Comparison of ENCODE assay signal across 8 cellular contexts in the genomic region with DNA sequence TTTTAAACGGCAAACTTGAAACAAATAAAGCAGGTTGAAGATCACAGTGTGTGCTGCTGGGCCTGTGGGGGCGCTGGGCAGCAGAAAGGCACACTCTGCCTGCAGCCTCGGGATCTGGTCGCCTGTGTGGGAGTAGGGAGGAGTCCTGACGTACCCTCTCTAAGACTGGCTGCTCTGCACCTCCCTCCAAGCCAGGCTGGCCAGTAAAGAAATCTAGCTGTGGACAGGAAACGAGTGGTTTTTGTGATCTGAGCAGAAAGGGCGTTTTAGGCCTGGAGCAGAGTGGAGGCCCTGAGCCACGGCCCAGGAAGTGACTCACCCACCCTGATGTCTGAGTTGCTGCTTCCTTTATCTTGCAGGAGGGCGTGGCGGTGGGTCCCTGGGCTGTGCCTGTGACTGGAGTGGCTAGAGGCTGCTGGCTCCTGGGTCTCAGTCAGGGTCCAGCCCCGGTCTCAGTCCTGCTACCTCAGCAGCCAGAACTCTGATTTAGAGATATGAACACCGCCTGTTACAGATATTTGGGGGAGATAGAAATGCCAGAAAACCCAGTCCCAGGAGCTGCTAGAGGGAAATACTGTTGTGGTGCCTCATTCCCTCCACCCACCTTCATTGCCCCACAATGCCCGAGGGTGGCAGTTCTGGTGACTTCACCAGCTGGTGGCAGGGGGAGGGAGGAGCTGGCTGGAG. TPM values are rescaled to one million over a fixed set of nuclear protein-coding genes. Genes with fewer than 3 reads are reported as not detected.
DNase-seq lines count a peak whose midpoint lies in the region; ATAC-seq and TF ChIP-seq lines count a peak whose summit lies in the region.

No MANE protein-coding gene starts in this region.

- peak overlapping the region; percentile 100 for H3K27ac Mint-ChIP-seq in CD14-positive monocyte
- peak overlapping the region; percentile 98 for H3K27ac Mint-ChIP-seq in activated T-cell treated with anti-CD3 and anti-CD28 coated beads, Interleukin-2, amount 50 U/mL, for 24 hours
- peak overlapping the region; percentile 92 to 98 (median 98) for H3K27ac Mint-ChIP-seq in naive thymus-derived CD4-positive, alpha-beta T cell
- H3K27ac Mint-ChIP-seq in stimulated activated memory B cell treated with anti-CD40 and anti-IgM and Interleukin-4, amounts not matched to agents 10 μg/mL and 1 μg/mL and 100 μg/mL, for 72 hours, result peak overlapping the region; percentile 94

- H3K4me1 ChIP-seq in PC-3 (ENCODE audit: insufficient read depth, low read length) (peaks cover 57% of the 10 kb centered on the region), esophagus muscularis mucosa (peaks cover 17 to 25% (median 19%) of the 10 kb centered on the region in 4 donors)
- peaks cover 19 to 21% of the 10 kb centered on the region in 2 donors for H3K4me1 ChIP-seq in naive thymus-derived CD4-positive, alpha-beta T cell (ENCODE audit: control insufficient read depth in 2 of 2, insufficient read depth in 2 of 2, low read length in 2 of 2)

- DNase-seq in CD14-positive monocyte (ENCODE audit: low spot score), result peak; percentile 98
- peak; percentile 99 for DNase-seq in PC-3
- DNase-seq in activated T-cell treated with anti-CD3 and anti-CD28 coated beads, Interleukin-2, amount 50 U/mL, for 24 hours, result peak; percentile 86
- peak; percentile 98 for DNase-seq in esophagus muscularis mucosa (ENCODE audit: extremely low spot score)
- peak; percentile 57 to 82 (median 76) for DNase-seq in naive thymus-derived CD4-positive, alpha-beta T cell

- peak overlapping the region; percentile 88 for H3K4me2 ChIP-seq in PC-3 (ENCODE audit: low read length)

- CTCF ChIA-PET in PC-3 (lab: Charles Lee), result interaction anchor here (0.5 to 1.4 kb wide), 4 partner anchors 8 to 67 kb away, joined by 3 to 6 read pairs (median 3); a partner anchor contains a TSS
- CTCF ChIA-PET in naive thymus-derived CD4-positive, alpha-beta T cell (lab: Charles Lee), result interaction anchor here (0.8 to 4.2 kb wide), 5 partner anchors 9 to 137 kb away, joined by 3 to 27 read pairs (median 5); no protein-coding TSS in a partner anchor

- peaks cover 73% of the 10 kb centered on the region for H3K4me1 Mint-ChIP-seq in CD14-positive monocyte
- H3K4me1 Mint-ChIP-seq in activated T-cell treated with anti-CD3 and anti-CD28 coated beads, Interleukin-2, amount 50 U/mL, for 24 hours (ENCODE audit: low read depth), result peaks cover 37% of the 10 kb centered on the region
- peaks cover 21 to 53% (median 30%) of the 10 kb centered on the region in 7 donors for H3K4me1 Mint-ChIP-seq in naive thymus-derived CD4-positive, alpha-beta T cell
- peaks cover 19% of the 10 kb centered on the region for H3K4me1 Mint-ChIP-seq in stimulated activated memory B cell treated with anti-CD40 and anti-IgM and Interleukin-4, amounts not matched to agents 10 μg/mL and 1 μg/mL and 100 μg/mL, for 72 hours

- no peaks in the 10 kb centered on the region for H3K9me2 ChIP-seq in PC-3 (replicated peaks; ENCODE audit: low read length)

- ATAC-seq in HG03378 (IDR thresholded peaks at IDR 0.05; ENCODE audit: unreplicated experiment) (peak; percentile 97), PC-3 (peak; percentile 87)
- peak; percentile 93 for ATAC-seq in naive thymus-derived CD4-positive, alpha-beta T cell
- ATAC-seq in stimulated activated memory B cell treated with anti-CD40 and anti-IgM and Interleukin-4, amounts not matched to agents 10 μg/mL and 1 μg/mL and 100 μg/mL, for 72 hours, result peak; percentile 98

- H3K36me3 Mint-ChIP-seq in CD14-positive monocyte, result peaks cover 0 to 4% of the 10 kb centered on the region in 2 donors
- no peaks in the 10 kb centered on the region for H3K36me3 Mint-ChIP-seq in activated T-cell treated with anti-CD3 and anti-CD28 coated beads, Interleukin-2, amount 50 U/mL, for 24 hours (ENCODE audit: low read depth)
- peaks cover 0 to 2% (median 0%) of the 10 kb centered on the region in 5 donors for H3K36me3 Mint-ChIP-seq in naive thymus-derived CD4-positive, alpha-beta T cell
- no peaks in the 10 kb centered on the region for H3K36me3 Mint-ChIP-seq in stimulated activated memory B cell treated with anti-CD40 and anti-IgM and Interleukin-4, amounts not matched to agents 10 μg/mL and 1 μg/mL and 100 μg/mL, for 72 hours

- no peak for TF ChIP-seq EP300 in esophagus muscularis mucosa (IDR thresholded peaks at IDR 0.05)

- H3K9me3 Mint-ChIP-seq in CD14-positive monocyte, result peaks cover 0 to 3% (median 0%) of the 10 kb centered on the region in 7 donors
- no peaks in the 10 kb centered on the region for H3K9me3 Mint-ChIP-seq in activated T-cell treated with anti-CD3 and anti-CD28 coated beads, Interleukin-2, amount 50 U/mL, for 24 hours
- no peaks in the 10 kb centered on the region for H3K9me3 Mint-ChIP-seq in naive thymus-derived CD4-positive, alpha-beta T cell
- H3K9me3 Mint-ChIP-seq in stimulated activated memory B cell treated with anti-CD40 and anti-IgM and Interleukin-4, amounts not matched to agents 10 μg/mL and 1 μg/mL and 100 μg/mL, for 72 hours, result no peaks in the 10 kb centered on the region

- peak overlapping the region; percentile 91 for H3K9ac ChIP-seq in PC-3 (ENCODE audit: low read length)

- intact Hi-C loops in CD14-positive monocyte (cut with micrococcal nuclease) (loop anchor here (1.0 to 5.0 kb wide), 3 partner anchors 10 to 1519 kb away; a partner anchor contains a TSS), PC-3 (cut with micrococcal nuclease) (loop anchor here (1.0 kb wide), 2 partner anchors 11 to 137 kb away; a partner anchor contains a TSS), esophagus muscularis mucosa (cut with DNase I) (no loop called here)
- intact Hi-C loops in naive thymus-derived CD4-positive, alpha-beta T cell (cut with micrococcal nuclease), result loop anchor here (1.0 to 5.0 kb wide), 4 partner anchors 13 to 437 kb away; a partner anchor contains a TSS

- H3K27me3 Mint-ChIP-seq in CD14-positive monocyte (ENCODE audit: low read depth in 3 of 3), result peaks cover 2 to 5% (median 5%) of the 10 kb centered on the region in 3 donors
- peaks cover 2% of the 10 kb centered on the region for H3K27me3 Mint-ChIP-seq in activated T-cell treated with anti-CD3 and anti-CD28 coated beads, Interleukin-2, amount 50 U/mL, for 24 hours
- H3K27me3 Mint-ChIP-seq in naive thymus-derived CD4-positive, alpha-beta T cell, result peaks cover 0 to 5% (median 0%) of the 10 kb centered on the region in 5 donors
- no peaks in the 10 kb centered on the region for H3K27me3 Mint-ChIP-seq in stimulated activated memory B cell treated with anti-CD40 and anti-IgM and Interleukin-4, amounts not matched to agents 10 μg/mL and 1 μg/mL and 100 μg/mL, for 72 hours

- H3K4me3 Mint-ChIP-seq in CD14-positive monocyte, result peak overlapping the region; percentile 74 to 91
- H3K4me3 Mint-ChIP-seq in activated T-cell treated with anti-CD3 and anti-CD28 coated beads, Interleukin-2, amount 50 U/mL, for 24 hours, result peak overlapping the region; percentile 76
- H3K4me3 Mint-ChIP-seq in naive thymus-derived CD4-positive, alpha-beta T cell, result peak overlapping the region; percentile 56 to 87 (median 77)
- peak overlapping the region; percentile 78 for H3K4me3 Mint-ChIP-seq in stimulated activated memory B cell treated with anti-CD40 and anti-IgM and Interleukin-4, amounts not matched to agents 10 μg/mL and 1 μg/mL and 100 μg/mL, for 72 hours

- H2AFZ ChIP-seq in PC-3 (ENCODE audit: low read length), result peak overlapping the region; percentile 63

- POLR2A ChIA-PET in PC-3 (lab: Charles Lee; ENCODE audit: unreplicated experiment), result interaction anchor here (0.6 to 3.3 kb wide), 9 partner anchors 11 to 176 kb away, joined by 3 to 35 read pairs (median 4); a partner anchor contains a TSS
- POLR2A ChIA-PET in naive thymus-derived CD4-positive, alpha-beta T cell (lab: Charles Lee), result interaction anchor here (0.7 to 7.2 kb wide), 6 partner anchors 12 to 143 kb away, joined by 3 to 90 read pairs (median 4); a partner anchor contains a TSS

- no peaks in the 10 kb centered on the region for H3K79me2 ChIP-seq in PC-3 (ENCODE audit: low read length)

- no peaks in the 10 kb centered on the region for H4K20me1 ChIP-seq in PC-3 (ENCODE audit: low read length)

- H3K4me3 ChIP-seq in PC-3 (ENCODE audit: low read length) (peak overlapping the region; percentile 64), esophagus muscularis mucosa (peak overlapping the region; percentile 12 to 30 (median 28))
- H3K4me3 ChIP-seq in naive thymus-derived CD4-positive, alpha-beta T cell (ENCODE audit: low read length), result peak overlapping the region; percentile 10

- no TSS peak for BruUV-seq in PC-3 (replicated peaks; lab: Mats Ljungman, UMichigan)

- peak; percentile 77 for TF ChIP-seq POLR2A in GM19099 (IDR thresholded peaks at IDR 0.05; ENCODE audit: extremely low read depth, insufficient read length, low read depth)
- peak; percentile 6 for TF ChIP-seq POLR2A in esophagus muscularis mucosa (IDR thresholded peaks at IDR 0.05; ENCODE audit: low read depth)

- H3K27ac ChIP-seq in PC-3 (ENCODE audit: low read length) (peak overlapping the region; percentile 98), esophagus muscularis mucosa (replicated peaks in 1 of 4) (peak overlapping the region; percentile 86 to 90 (median 87))
- H3K27ac ChIP-seq in naive thymus-derived CD4-positive, alpha-beta T cell (ENCODE audit: low read depth, low read length), result peak overlapping the region; percentile 81

- H3K36me3 ChIP-seq in PC-3 (ENCODE audit: low read depth, low read length) (no peaks in the 10 kb centered on the region), esophagus muscularis mucosa (no peaks in the 10 kb centered on the region)
- no peaks in the 10 kb centered on the region for H3K36me3 ChIP-seq in naive thymus-derived CD4-positive, alpha-beta T cell (ENCODE audit: control insufficient read depth in 2 of 3, insufficient read depth in 3 of 3, low read length in 3 of 3)

- H3K9me3 ChIP-seq in PC-3 (ENCODE audit: low read length) (no peaks in the 10 kb centered on the region), esophagus muscularis mucosa (no peaks in the 10 kb centered on the region)
- no peaks in the 10 kb centered on the region for H3K9me3 ChIP-seq in naive thymus-derived CD4-positive, alpha-beta T cell (ENCODE audit: control insufficient read depth in 2 of 3, low read length in 3 of 3)

- WGBS in esophagus muscularis mucosa, result 10% methylated on average over 12 of the region's 13 CpGs

- TF ChIP-seq CTCF in CD14-positive monocyte (IDR thresholded peaks at IDR 0.05), result peak; percentile 46
- TF ChIP-seq CTCF in PC-3 (conservative IDR thresholded peaks at IDR 0.05; ENCODE audit: low read depth, low read length), result peak; percentile 57
- TF ChIP-seq CTCF in esophagus muscularis mucosa (IDR thresholded peaks at IDR 0.05), result peak in 2 of 3 experiments; percentile 42 to 55

- peaks cover 12% of the 10 kb centered on the region for H3F3A ChIP-seq in PC-3 (ENCODE audit: low read length, unreplicated experiment)

- H3K27me3 ChIP-seq in PC-3 (ENCODE audit: low read length), result peaks cover 4% of the 10 kb centered on the region; the same call in 1 of the 2 replicates
- H3K27me3 ChIP-seq in esophagus muscularis mucosa, result peaks cover 0 to 4% (median 0%) of the 10 kb centered on the region in 4 donors
- H3K27me3 ChIP-seq in naive thymus-derived CD4-positive, alpha-beta T cell (ENCODE audit: control insufficient read depth in 2 of 2, insufficient read depth in 2 of 2, low read length in 2 of 2), result no peaks in the 10 kb centered on the region

RNA-seq across cellular contexts. Expression of a gene that starts 11.3 kb away (rescaled TPM):
- 1,000 to 10,000 TPM; 2,621 to 3,364 TPM for polyA plus RNA-seq in CD14-positive monocyte
- total RNA-seq in PC-3 (2014; rRNA removed), result 443 and 541 TPM in 2 replicates
- 100 to 1,000 TPM in 2 of 4 donors, 10 to 100 TPM in 2; 68.5 to 190 (median 115) TPM for total RNA-seq in esophagus muscularis mucosa
- 100 to 1,000 TPM in 2 of 5 experiments, 10 to 100 TPM in 3; 28.6 to 442 (median 96.5) TPM for total RNA-seq in naive thymus-derived CD4-positive, alpha-beta T cell
- 100 to 1,000 TPM; 189 to 210 TPM for polyA plus RNA-seq in naive thymus-derived CD4-positive, alpha-beta T cell

RNA-seq across cellular contexts. Expression of a gene that starts 40.8 kb away (rescaled TPM):
- polyA plus RNA-seq in CD14-positive monocyte, result not detected
- total RNA-seq in PC-3 (2014; rRNA removed) (not detected in 2 replicates), esophagus muscularis mucosa (not detected)
- not detected for total RNA-seq in naive thymus-derived CD4-positive, alpha-beta T cell
- not detected for polyA plus RNA-seq in naive thymus-derived CD4-positive, alpha-beta T cell

RNA-seq across cellular contexts. Expression of a gene that starts 54.4 kb away (rescaled TPM):
- 1,000 to 10,000 TPM; 2,129 to 2,138 TPM for polyA plus RNA-seq in CD14-positive monocyte
- 349 and 400 TPM in 2 replicates for total RNA-seq in PC-3 (2014; rRNA removed)
- total RNA-seq in esophagus muscularis mucosa, result 100 to 1,000 TPM in 2 of 4 donors, 10 to 100 TPM in 2; 82.5 to 214 (median 105) TPM
- 100 to 1,000 TPM; 131 to 361 (median 143) TPM for total RNA-seq in naive thymus-derived CD4-positive, alpha-beta T cell
- polyA plus RNA-seq in naive thymus-derived CD4-positive, alpha-beta T cell, result 100 to 1,000 TPM; 458 to 492 TPM

Comparison
In these comparisons a context has a peak if more than half of its experiments do, and no peak if none do; other contexts are left out.
1. Peak in every context shown above with its lines: DNase-seq, ATAC-seq, H3K4me3 ChIP-seq and H3K27ac ChIP-seq.
2. H3K4me3 ChIP-seq: peak in every context shown above with its lines; median percentile 64 in PC-3; 28 in esophagus muscularis mucosa; 10 in naive thymus-derived CD4-positive, alpha-beta T cell.